Comparison of ENCODE assay signal across 9 cellular contexts in the genomic region with DNA sequence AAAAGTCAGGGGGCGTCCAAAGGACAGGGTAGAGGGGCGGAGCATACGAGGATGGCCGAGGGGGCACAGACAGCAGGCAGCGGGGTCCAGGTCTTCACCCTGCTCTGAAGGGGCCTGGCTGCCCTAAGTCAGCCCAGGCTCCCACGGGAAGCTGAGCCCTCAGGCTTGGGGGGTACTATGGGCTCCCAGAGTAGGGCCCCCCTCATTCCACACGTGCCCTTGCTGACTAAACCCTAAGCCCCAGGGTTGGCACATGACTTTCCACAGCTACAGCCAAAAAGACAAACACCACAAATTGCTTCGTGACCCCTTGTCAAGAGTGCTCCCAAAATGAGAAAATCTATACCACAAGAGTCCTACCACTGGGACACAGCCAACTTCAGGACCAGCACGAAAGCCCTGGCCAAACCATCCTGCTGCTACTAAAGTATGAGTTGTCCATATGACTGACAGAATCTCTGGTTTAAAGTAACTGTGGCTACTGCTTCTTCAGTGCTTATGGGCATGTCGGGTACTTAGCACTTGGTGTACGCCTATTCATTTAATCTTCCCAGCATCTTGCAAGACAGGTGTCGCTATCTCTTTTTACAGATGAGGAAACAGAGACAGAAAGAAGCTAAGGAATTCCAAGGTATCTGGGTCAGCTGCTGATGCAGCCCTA.
DNase-seq lines count a peak whose midpoint lies in the region; ATAC-seq and TF ChIP-seq lines count a peak whose summit lies in the region.
"Had no signal": no experiment of that assay in that cellular context is flagged by ENCODE, and none has a peak within 500 bp of the region (broad histone marks: within the 10 kb centered on the region; RNA-seq: fewer than 3 reads in every experiment).

No MANE protein-coding gene starts in this region.

- peaks cover 82 to 87% of the 10 kb centered on the region in 2 experiments for H3K4me1 ChIP-seq in neutrophil (ENCODE audit: control insufficient read depth in 1 of 2, insufficient read depth in 1 of 2, low read depth in 1 of 2, low read length in 1 of 2)
- peaks cover 13% of the 10 kb centered on the region for H3K4me1 ChIP-seq in BE2C

- H3K4me3 Mint-ChIP-seq in activated CD8-positive, alpha-beta T cell treated with anti-CD3 and anti-CD28 coated beads, Interleukin-2, amount 10 ng/mL, durations not matched to agents 7 days and 5 days = peak overlapping the region; percentile 55

- peaks cover 5% of the 10 kb centered on the region for H3K9me3 Mint-ChIP-seq in activated CD8-positive, alpha-beta T cell treated with anti-CD3 and anti-CD28 coated beads, Interleukin-2, amount 10 ng/mL, durations not matched to agents 7 days and 5 days (ENCODE audit: insufficient read depth)

- peaks cover 96% of the 10 kb centered on the region for H3K4me1 Mint-ChIP-seq in activated CD8-positive, alpha-beta T cell treated with anti-CD3 and anti-CD28 coated beads, Interleukin-2, amount 10 ng/mL, durations not matched to agents 7 days and 5 days (ENCODE audit: low read depth)

- peaks cover 35% of the 10 kb centered on the region for H3K36me3 Mint-ChIP-seq in activated CD8-positive, alpha-beta T cell treated with anti-CD3 and anti-CD28 coated beads, Interleukin-2, amount 10 ng/mL, durations not matched to agents 7 days and 5 days (ENCODE audit: low read depth)

- TF ChIP-seq POLR2A in GM18505 (IDR thresholded peaks at IDR 0.05; ENCODE audit: borderline replicate concordance, extremely low read depth, insufficient read depth, insufficient read length) = no peak

- H3K4me3 ChIP-seq in neutrophil (ENCODE audit: low read depth in 1 of 2, low read length in 1 of 2) (peak overlapping the region; percentile 37 to 54), BE2C (ENCODE audit: low read depth, low read length) (no peak overlapping the region)

- ATAC-seq in GM18505 (IDR thresholded peaks at IDR 0.05; ENCODE audit: unreplicated experiment) (peak; percentile 17), HG02763 (IDR thresholded peaks at IDR 0.05; ENCODE audit: unreplicated experiment) (peak; percentile 4), HG03342 (IDR thresholded peaks at IDR 0.05; ENCODE audit: unreplicated experiment) (no peak), GM19351 (IDR thresholded peaks at IDR 0.05; ENCODE audit: unreplicated experiment) (no peak)
- ATAC-seq in activated CD8-positive, alpha-beta T cell treated with anti-CD3 and anti-CD28 coated beads, Interleukin-2, amount 10 ng/mL, durations not matched to agents 7 days and 5 days = peak; percentile 18

- no peak for TF ChIP-seq CTCF in neutrophil (IDR thresholded peaks at IDR 0.05)
- no peak for TF ChIP-seq CTCF in RWPE1 (conservative IDR thresholded peaks at IDR 0.05; ENCODE audit: low read depth)
- TF ChIP-seq CTCF in BE2C (IDR thresholded peaks at IDR 0.05; ENCODE audit: low read depth, low read length) = no peak

- no peaks in the 10 kb centered on the region for H3K9me3 ChIP-seq in neutrophil
- H3K9me3 ChIP-seq in BE2C = no peaks in the 10 kb centered on the region

- H3K27me3 ChIP-seq in neutrophil (no peaks in the 10 kb centered on the region), BE2C (no peaks in the 10 kb centered on the region)

- H3K27me3 Mint-ChIP-seq in activated CD8-positive, alpha-beta T cell treated with anti-CD3 and anti-CD28 coated beads, Interleukin-2, amount 10 ng/mL, durations not matched to agents 7 days and 5 days (ENCODE audit: low read depth) = no peaks in the 10 kb centered on the region

- peak overlapping the region; percentile 93 for H3K27ac Mint-ChIP-seq in activated CD8-positive, alpha-beta T cell treated with anti-CD3 and anti-CD28 coated beads, Interleukin-2, amount 10 ng/mL, durations not matched to agents 7 days and 5 days

- CTCF ChIA-PET in activated CD8-positive, alpha-beta T cell treated with anti-CD3 and anti-CD28 coated beads, Interleukin-2, amount 10 ng/mL, durations not matched to agents 7 days and 5 days (lab: Charles Lee) = interaction anchor here (0.6 to 1.3 kb wide), 6 partner anchors 11 to 911 kb away, joined by 3 to 8 read pairs (median 4); no protein-coding TSS in a partner anchor
- CTCF ChIA-PET in RWPE1 (lab: Yijun Ruan, JAX) = no interaction called here

- no peaks in the 10 kb centered on the region for H3K36me3 ChIP-seq in neutrophil
- H3K36me3 ChIP-seq in BE2C = no peaks in the 10 kb centered on the region

- H3K27ac ChIP-seq in neutrophil (peak overlapping the region; percentile 95), RWPE1 (no peak overlapping the region)

- DNase-seq in activated CD8-positive, alpha-beta T cell treated with anti-CD3 and anti-CD28 coated beads, Interleukin-2, amount 10 ng/mL, durations not matched to agents 7 days and 5 days = no peak
- no peak for DNase-seq in RWPE1 (ENCODE audit: low spot score)
- DNase-seq in BE2C = no peak
- DNase-seq: stimulated activated CD4-positive, alpha-beta T cell treated with anti-CD3 and anti-CD28 coated beads, Interleukin-1b, Interleukin-23, amount 100 ng/mL, for 48 hours had no signal

- POLR2A ChIA-PET in activated CD8-positive, alpha-beta T cell treated with anti-CD3 and anti-CD28 coated beads, Interleukin-2, amount 10 ng/mL, durations not matched to agents 7 days and 5 days (lab: Charles Lee) = interaction anchor here (0.6 to 1.1 kb wide), 7 partner anchors 10 to 215 kb away, joined by 3 to 7 read pairs (median 4); a partner anchor contains a TSS
- POLR2A ChIA-PET in RWPE1 (lab: Yijun Ruan, JAX; ENCODE audit: low non-redundant PET) = no interaction called here

Comparison
In these comparisons a context has a peak if more than half of its experiments do, and no peak if none do; other contexts are left out.
1. ATAC-seq: peak in GM18505 (single experiment), HG02763 (single experiment) and activated CD8-positive, alpha-beta T cell treated with anti-CD3 and anti-CD28 coated beads, Interleukin-2, amount 10 ng/mL, durations not matched to agents 7 days and 5 days (single experiment); none in HG03342 (single experiment) and GM19351 (single experiment).